In genomic region chr20:32446301-32447100, GRCh38 we compare ENCODE assay signal across 14 cellular contexts.
DNase-seq lines count a peak whose midpoint lies in the region; ATAC-seq and TF ChIP-seq lines count a peak whose summit lies in the region.
"Had no signal": no experiment of that assay in that cellular context is flagged by ENCODE, and none has a peak within 500 bp of the region (broad histone marks: within the 10 kb centered on the region; RNA-seq: fewer than 3 reads in every experiment).

No MANE protein-coding gene starts in this region.

- TF ChIP-seq EP300 in gastroesophageal sphincter (IDR thresholded peaks at IDR 0.05) = no peak

- no peaks in the 10 kb centered on the region for H3K27me3 ChIP-seq in BE2C
- no peaks in the 10 kb centered on the region for H3K27me3 ChIP-seq in gastroesophageal sphincter

- no peaks in the 10 kb centered on the region for H3K9me3 ChIP-seq in BE2C
- no peaks in the 10 kb centered on the region for H3K9me3 ChIP-seq in gastroesophageal sphincter

- H3K27ac ChIP-seq in gastroesophageal sphincter = no peak overlapping the region
- H3K27ac ChIP-seq: KMS-11 had no signal

- peaks cover 43% of the 10 kb centered on the region for H3K36me3 ChIP-seq in BE2C
- H3K36me3 ChIP-seq in gastroesophageal sphincter = peaks cover 0 to 70% of the 10 kb centered on the region in 2 donors

- no peak overlapping the region for H3K4me3 Mint-ChIP-seq in natural killer cell treated with Interleukin-12 subunit alpha and Interleukin-12 subunit beta and Interleukin-15 and Interleukin-18, amount 100 ng/mL, for 72 hours
- H3K4me3 Mint-ChIP-seq in activated CD4-positive, alpha-beta memory T cell treated with anti-CD3 and anti-CD28 coated beads for 36 hours = no peak overlapping the region
- H3K4me3 Mint-ChIP-seq: activated naive CD4-positive, alpha-beta T cell treated with anti-CD3 and anti-CD28 coated beads, Interleukin-2, amount 10 ng/mL, durations not matched to agents 7 days and 5 days; immature natural killer cell; stimulated activated memory B cell treated with anti-CD40 and anti-IgM and Interleukin-4, amounts not matched to agents 10 μg/mL and 1 μg/mL and 100 μg/mL, for 72 hours had no signal

- peaks cover 20 to 26% of the 10 kb centered on the region in 2 donors for H3K4me1 Mint-ChIP-seq in natural killer cell treated with Interleukin-12 subunit alpha and Interleukin-12 subunit beta and Interleukin-15 and Interleukin-18, amount 100 ng/mL, for 72 hours (ENCODE audit: low read depth in 2 of 2)
- peaks cover 16% of the 10 kb centered on the region for H3K4me1 Mint-ChIP-seq in activated CD4-positive, alpha-beta memory T cell treated with anti-CD3 and anti-CD28 coated beads for 36 hours (ENCODE audit: low read depth)

- H3K4me3 ChIP-seq in BE2C (ENCODE audit: low read depth, low read length) (no peak overlapping the region), gastroesophageal sphincter (no peak overlapping the region)

- no peaks in the 10 kb centered on the region for H3K36me3 Mint-ChIP-seq in natural killer cell treated with Interleukin-12 subunit alpha and Interleukin-12 subunit beta and Interleukin-15 and Interleukin-18, amount 100 ng/mL, for 72 hours
- H3K36me3 Mint-ChIP-seq in activated CD4-positive, alpha-beta memory T cell treated with anti-CD3 and anti-CD28 coated beads for 36 hours = peaks cover 5% of the 10 kb centered on the region

- peak; percentile 22 for DNase-seq in BE2C
- peak; percentile 33 for DNase-seq in ecto neural progenitor cell (ENCODE audit: low spot score)
- peak; percentile 46 for DNase-seq in natural killer cell treated with Interleukin-12 subunit alpha and Interleukin-12 subunit beta and Interleukin-15 and Interleukin-18, amount 100 ng/mL, for 72 hours (ENCODE audit: low spot score)
- DNase-seq in activated CD4-positive, alpha-beta memory T cell treated with anti-CD3 and anti-CD28 coated beads for 36 hours = no peak
- DNase-seq in GM03348 (ENCODE audit: low spot score) = no peak
- DNase-seq: activated naive CD4-positive, alpha-beta T cell treated with anti-CD3 and anti-CD28 coated beads, Interleukin-2, amount 10 ng/mL, durations not matched to agents 7 days and 5 days; GDM1; immature natural killer cell; stimulated activated CD4-positive, alpha-beta T cell treated with anti-CD3 and anti-CD28 coated beads, Interleukin-1b, Interleukin-23, amount 100 ng/mL, for 48 hours had no signal

- CTCF ChIA-PET in activated CD4-positive, alpha-beta memory T cell treated with anti-CD3 and anti-CD28 coated beads for 36 hours (lab: Charles Lee) = interaction anchor here (1.3 kb wide), 1 partner anchor 26 kb away, joined by 4 read pairs; no protein-coding TSS in a partner anchor

- H3K9me3 Mint-ChIP-seq in natural killer cell treated with Interleukin-12 subunit alpha and Interleukin-12 subunit beta and Interleukin-15 and Interleukin-18, amount 100 ng/mL, for 72 hours = no peaks in the 10 kb centered on the region
- H3K9me3 Mint-ChIP-seq in activated CD4-positive, alpha-beta memory T cell treated with anti-CD3 and anti-CD28 coated beads for 36 hours = no peaks in the 10 kb centered on the region
- H3K9me3 Mint-ChIP-seq: activated naive CD4-positive, alpha-beta T cell treated with anti-CD3 and anti-CD28 coated beads, Interleukin-2, amount 10 ng/mL, durations not matched to agents 7 days and 5 days; immature natural killer cell; stimulated activated memory B cell treated with anti-CD40 and anti-IgM and Interleukin-4, amounts not matched to agents 10 μg/mL and 1 μg/mL and 100 μg/mL, for 72 hours had no signal

- H3K27ac Mint-ChIP-seq in natural killer cell treated with Interleukin-12 subunit alpha and Interleukin-12 subunit beta and Interleukin-15 and Interleukin-18, amount 100 ng/mL, for 72 hours = peak overlapping the region in 1 of 2 donors; percentile 26
- H3K27ac Mint-ChIP-seq in activated CD4-positive, alpha-beta memory T cell treated with anti-CD3 and anti-CD28 coated beads for 36 hours = no peak overlapping the region

- WGBS in gastroesophageal sphincter (ENCODE audit: low coverage in 1 of 2), 2 donors = 83% methylated on average over 1 of the region's 14 CpGs; no CpG with 5 or more reads in 1 of the 2 donors

- peak; percentile 14 for TF ChIP-seq POLR2A in GM15510 (IDR thresholded peaks at IDR 0.05; ENCODE audit: borderline replicate concordance, extremely low read depth, insufficient read length)
- no peak for TF ChIP-seq POLR2A in gastroesophageal sphincter (IDR thresholded peaks at IDR 0.05)

- H3K27me3 Mint-ChIP-seq in natural killer cell treated with Interleukin-12 subunit alpha and Interleukin-12 subunit beta and Interleukin-15 and Interleukin-18, amount 100 ng/mL, for 72 hours = no peaks in the 10 kb centered on the region
- no peaks in the 10 kb centered on the region for H3K27me3 Mint-ChIP-seq in activated CD4-positive, alpha-beta memory T cell treated with anti-CD3 and anti-CD28 coated beads for 36 hours
- H3K27me3 Mint-ChIP-seq: activated naive CD4-positive, alpha-beta T cell treated with anti-CD3 and anti-CD28 coated beads, Interleukin-2, amount 10 ng/mL, durations not matched to agents 7 days and 5 days; stimulated activated memory B cell treated with anti-CD40 and anti-IgM and Interleukin-4, amounts not matched to agents 10 μg/mL and 1 μg/mL and 100 μg/mL, for 72 hours had no signal

- POLR2A ChIA-PET in activated CD4-positive, alpha-beta memory T cell treated with anti-CD3 and anti-CD28 coated beads for 36 hours (lab: Charles Lee) = no interaction called here

- TF ChIP-seq CTCF in BE2C (IDR thresholded peaks at IDR 0.05; ENCODE audit: low read depth, low read length) (no peak), gastroesophageal sphincter (IDR thresholded peaks at IDR 0.05) (no peak)

- intact Hi-C loops in activated CD4-positive, alpha-beta memory T cell treated with anti-CD3 and anti-CD28 coated beads for 36 hours (cut with micrococcal nuclease) = no loop called here

- no peak for ATAC-seq in natural killer cell treated with Interleukin-12 subunit alpha and Interleukin-12 subunit beta and Interleukin-15 and Interleukin-18, amount 100 ng/mL, for 72 hours
- no peak for ATAC-seq in HG02623 (IDR thresholded peaks at IDR 0.05; ENCODE audit: unreplicated experiment)
- ATAC-seq in gastroesophageal sphincter = no peak

- H3K4me1 ChIP-seq in BE2C = peaks cover 56% of the 10 kb centered on the region
- peaks cover 0 to 66% (median 17%) of the 10 kb centered on the region in 3 donors for H3K4me1 ChIP-seq in gastroesophageal sphincter

Comparison
In these comparisons a context has a peak if more than half of its experiments do, and no peak if none do; other contexts are left out.
1. DNase-seq: peak in BE2C (single experiment), ecto neural progenitor cell (single experiment) and natural killer cell treated with Interleukin-12 subunit alpha and Interleukin-12 subunit beta and Interleukin-15 and Interleukin-18, amount 100 ng/mL, for 72 hours (single experiment); none in activated CD4-positive, alpha-beta memory T cell treated with anti-CD3 and anti-CD28 coated beads for 36 hours (single experiment) and GM03348 (single experiment).